1 cellular context compared by ENCODE assay signal in genomic region chr10:109974509-109975191, GRCh38.
TF ChIP-seq lines count a peak whose summit lies in the region.

No MANE protein-coding gene starts in this region.

TF ChIP-seq in HepG2, 621 proteins besides CTCF, POLR2A, EP300 and RAD21 (continued from another document and continues in another):
- TF ChIP-seq POLR2AphosphoS5 (IDR thresholded peaks at IDR 0.05; ENCODE audit: low read depth, low read length): no peak
- no peak for TF ChIP-seq ZNF260 (CRISPR knock-in tag; IDR thresholded peaks at IDR 0.05; ENCODE audit: borderline replicate concordance, low read depth)
- TF ChIP-seq YEATS2 (CRISPR knock-in tag; IDR thresholded peaks at IDR 0.05; ENCODE audit: borderline replicate concordance): no peak
- TF ChIP-seq SOX6 (IDR thresholded peaks at IDR 0.05): no peak
- peak; percentile 86 for TF ChIP-seq SOX6 (CRISPR knock-in tag; IDR thresholded peaks at IDR 0.05)
- no peak for TF ChIP-seq THAP11 (CRISPR knock-in tag; IDR thresholded peaks at IDR 0.05)
- no peak for TF ChIP-seq BRD4 (CRISPR knock-in tag; IDR thresholded peaks at IDR 0.05)
- no peak for TF ChIP-seq ZBTB1 (CRISPR knock-in tag; IDR thresholded peaks at IDR 0.05; ENCODE audit: borderline replicate concordance)
- no peak for TF ChIP-seq HNF4G (IDR thresholded peaks at IDR 0.05; ENCODE audit: borderline replicate concordance, low read depth, low read length)
- no peak for TF ChIP-seq HNF4G (CRISPR knock-in tag; IDR thresholded peaks at IDR 0.05; ENCODE audit: borderline replicate concordance, low read depth)
- TF ChIP-seq ZFYVE20 (CRISPR knock-in tag; IDR thresholded peaks at IDR 0.05; ENCODE audit: borderline replicate concordance, low read depth): no peak
- TF ChIP-seq ATF1 (CRISPR knock-in tag; IDR thresholded peaks at IDR 0.05): no peak
- TF ChIP-seq ZNF615 (CRISPR knock-in tag; IDR thresholded peaks at IDR 0.05; ENCODE audit: borderline replicate concordance): no peak
- TF ChIP-seq FOXP1 (IDR thresholded peaks at IDR 0.05): no peak
- peak; percentile 55; the same call in 1 of the 2 replicates for TF ChIP-seq FOXP1 (CRISPR knock-in tag; IDR thresholded peaks at IDR 0.05)
- TF ChIP-seq ZNF782 (CRISPR knock-in tag; IDR thresholded peaks at IDR 0.05; ENCODE audit: borderline replicate concordance): no peak
- TF ChIP-seq TBX2 (CRISPR knock-in tag; IDR thresholded peaks at IDR 0.05; ENCODE audit: borderline replicate concordance): 0 out of 2 replicates have a peak, but pooled peaks have one; percentile 51
- no peak for TF ChIP-seq ZNF816 (CRISPR knock-in tag; IDR thresholded peaks at IDR 0.05; ENCODE audit: borderline replicate concordance)
- TF ChIP-seq ZNF460 (CRISPR knock-in tag; IDR thresholded peaks at IDR 0.05; ENCODE audit: borderline replicate concordance): no peak
- TF ChIP-seq KDM5A (IDR thresholded peaks at IDR 0.05; ENCODE audit: borderline replicate concordance, low read length): no peak
- TF ChIP-seq FOXK1 (CRISPR knock-in tag; IDR thresholded peaks at IDR 0.05; ENCODE audit: borderline replicate concordance, low read depth): peak; percentile 61; the same call in 1 of the 2 replicates
- no peak for TF ChIP-seq ARHGAP35 (CRISPR knock-in tag; IDR thresholded peaks at IDR 0.05; ENCODE audit: borderline replicate concordance)
- 0 out of 2 replicates have a peak, but pooled peaks have one; percentile 33 for TF ChIP-seq HOMEZ (CRISPR knock-in tag; IDR thresholded peaks at IDR 0.05; ENCODE audit: low read depth)
- peak; percentile 66 for TF ChIP-seq HNF4A (CRISPR knock-in tag; IDR thresholded peaks at IDR 0.05)
- TF ChIP-seq HNF1B (CRISPR knock-in tag; IDR thresholded peaks at IDR 0.05): no peak
- no peak for TF ChIP-seq ZNF317 (CRISPR knock-in tag; IDR thresholded peaks at IDR 0.05)
- no peak for TF ChIP-seq MEIS1 (CRISPR knock-in tag; IDR thresholded peaks at IDR 0.05; ENCODE audit: borderline replicate concordance)
- no peak for TF ChIP-seq POLR2G (IDR thresholded peaks at IDR 0.05; ENCODE audit: low read depth, low read length)
- TF ChIP-seq ATF6 (CRISPR knock-in tag; conservative IDR thresholded peaks at IDR 0.05): no peak
- no peak for TF ChIP-seq ZBTB25 (CRISPR knock-in tag; IDR thresholded peaks at IDR 0.05)
- TF ChIP-seq GATAD1 (CRISPR knock-in tag; IDR thresholded peaks at IDR 0.05): no peak
- TF ChIP-seq ZNF101 (CRISPR knock-in tag; IDR thresholded peaks at IDR 0.05; ENCODE audit: borderline replicate concordance, low read depth): no peak
- peak; percentile 73 for TF ChIP-seq PAXIP1 (CRISPR knock-in tag; conservative IDR thresholded peaks at IDR 0.05)
- peak; percentile 69 for TF ChIP-seq FOXA3 (CRISPR knock-in tag; IDR thresholded peaks at IDR 0.05)
- TF ChIP-seq MNT (IDR thresholded peaks at IDR 0.05): peak; percentile 54; the same call in 1 of the 2 replicates
- no peak for TF ChIP-seq ZFP37 (CRISPR knock-in tag; IDR thresholded peaks at IDR 0.05; ENCODE audit: borderline replicate concordance)
- no peak for TF ChIP-seq ZNF549 (CRISPR knock-in tag; IDR thresholded peaks at IDR 0.05)
- TF ChIP-seq ZNF496 (CRISPR knock-in tag; IDR thresholded peaks at IDR 0.05; ENCODE audit: insufficient replicate concordance): no peak
- TF ChIP-seq ZNF878 (CRISPR knock-in tag; IDR thresholded peaks at IDR 0.05): no peak
- TF ChIP-seq CEBPB (IDR thresholded peaks at IDR 0.05; ENCODE audit: borderline replicate concordance, low read depth, low read length): no peak
- TF ChIP-seq ARNT2 (CRISPR knock-in tag; IDR thresholded peaks at IDR 0.05; ENCODE audit: low read depth): 0 out of 2 replicates have a peak, but pooled peaks have one; percentile 29
- no peak for TF ChIP-seq NR0B2 (CRISPR knock-in tag; IDR thresholded peaks at IDR 0.05)
- TF ChIP-seq NR2C2 (CRISPR knock-in tag; IDR thresholded peaks at IDR 0.05; ENCODE audit: borderline replicate concordance): peak; percentile 64; the same call in 1 of the 2 replicates
- TF ChIP-seq HOXA5 (CRISPR knock-in tag; IDR thresholded peaks at IDR 0.05): no peak
- no peak for TF ChIP-seq TEAD2 (CRISPR knock-in tag; IDR thresholded peaks at IDR 0.05)
- peak; percentile 74 for TF ChIP-seq RFX3 (CRISPR knock-in tag; IDR thresholded peaks at IDR 0.05)
- no peak for TF ChIP-seq ERF (CRISPR knock-in tag; IDR thresholded peaks at IDR 0.05)
- TF ChIP-seq MBD4 (IDR thresholded peaks at IDR 0.05; ENCODE audit: borderline replicate concordance, low read length): 0 out of 2 replicates have a peak, but pooled peaks have one; percentile 53
- TF ChIP-seq CHD2 (IDR thresholded peaks at IDR 0.05; ENCODE audit: low read depth, low read length): no peak
- peak; percentile 55; the same call in 1 of the 2 replicates for TF ChIP-seq RCOR2 (CRISPR knock-in tag; IDR thresholded peaks at IDR 0.05)
- TF ChIP-seq NCOR1 (IDR thresholded peaks at IDR 0.05; ENCODE audit: borderline replicate concordance, low read length): peak; percentile 97
- TF ChIP-seq TP53 (CRISPR knock-in tag; conservative IDR thresholded peaks at IDR 0.05): no peak
- no peak for TF ChIP-seq ATF3 (CRISPR knock-in tag; IDR thresholded peaks at IDR 0.05)
- no peak for TF ChIP-seq PHF8 (CRISPR knock-in tag; IDR thresholded peaks at IDR 0.05)
- no peak for TF ChIP-seq BATF2 (CRISPR knock-in tag; IDR thresholded peaks at IDR 0.05)
- TF ChIP-seq ZFP62 (CRISPR knock-in tag; IDR thresholded peaks at IDR 0.05): no peak
